ENCODE assay signal across 8 cellular contexts in genomic region chr1:206202789-206203363, GRCh38. TPM values are rescaled to one million over a fixed set of nuclear protein-coding genes. Genes with fewer than 3 reads are reported as not detected.
DNase-seq lines count a peak whose midpoint lies in the region; ATAC-seq, FAIRE-seq and TF ChIP-seq lines count a peak whose summit lies in the region.
"Not testable (repeated sequence)": the region's sequence is repeated elsewhere in the genome, so short reads cannot be mapped to it uniquely, and the experiment has no call there.

Gene FAM72A, minus strand, starts transcription at chr1:206202839. Its CDS starts 814 bp downstream, at chr1:206202025.

- FAIRE-seq in colon (lab: Jason Lieb, UNC): peak; percentile 80

- H3K27me3 Mint-ChIP-seq in activated CD4-positive, alpha-beta T cell treated with anti-CD3 and anti-CD28 coated beads, Interleukin-2, amount 10 ng/mL, durations not matched to agents 7 days and 5 days: not testable (repeated sequence)

- H3K27ac ChIP-seq in left lung: peak within 1 kb of the TSS; percentile 75 to 86

- POLR2A ChIA-PET in BJ (lab: Charles Lee); activated CD4-positive, alpha-beta T cell treated with anti-CD3 and anti-CD28 coated beads, Interleukin-2, amount 10 ng/mL, durations not matched to agents 7 days and 5 days (lab: Charles Lee): not testable (repeated sequence)

- H3K4me1 Mint-ChIP-seq in activated CD4-positive, alpha-beta T cell treated with anti-CD3 and anti-CD28 coated beads, Interleukin-2, amount 10 ng/mL, durations not matched to agents 7 days and 5 days: not testable (repeated sequence)

- ATAC-seq in GM19468 (IDR thresholded peaks at IDR 0.05; ENCODE audit: extremely low read depth, unreplicated experiment) (peak; percentile 87), HG03575 (IDR thresholded peaks at IDR 0.05; ENCODE audit: extremely low read depth, insufficient number of reproducible peaks, low FRiP score, unreplicated experiment) (peak; percentile 93), left lung (peak; percentile 87)

- H3K27ac Mint-ChIP-seq in activated CD4-positive, alpha-beta T cell treated with anti-CD3 and anti-CD28 coated beads, Interleukin-2, amount 10 ng/mL, durations not matched to agents 7 days and 5 days: peak within 1 kb of the TSS; percentile 83

- not testable (repeated sequence) for H3K36me3 Mint-ChIP-seq in activated CD4-positive, alpha-beta T cell treated with anti-CD3 and anti-CD28 coated beads, Interleukin-2, amount 10 ng/mL, durations not matched to agents 7 days and 5 days (ENCODE audit: low read depth)

- DNase-seq in BJ (ENCODE audit: low read depth) (peak; percentile 100), NCI-H748 (lab: John Stamatoyannopoulos, UW; ENCODE audit: unreplicated experiment) (peak; percentile 99), left lung (peak; percentile 93 to 99)
- peak; percentile 99 for DNase-seq in activated CD4-positive, alpha-beta T cell treated with anti-CD3 and anti-CD28 coated beads, Interleukin-2, amount 10 ng/mL, durations not matched to agents 7 days and 5 days
- peak; percentile 98 for DNase-seq in stimulated activated CD4-positive, alpha-beta T cell treated with anti-CD3 and anti-CD28 coated beads, Interleukin-1b, Interleukin-23, amount 100 ng/mL, for 48 hours

- not testable (repeated sequence) for H3K4me1 ChIP-seq in left lung

- H3K4me3 Mint-ChIP-seq in activated CD4-positive, alpha-beta T cell treated with anti-CD3 and anti-CD28 coated beads, Interleukin-2, amount 10 ng/mL, durations not matched to agents 7 days and 5 days: peak within 1 kb of the TSS; percentile 79

- not testable (repeated sequence) for H3K27me3 ChIP-seq in BJ (ENCODE audit: control insufficient read depth, insufficient read depth, low read length); left lung

- CTCF ChIA-PET in BJ (lab: Yijun Ruan, JAX); activated CD4-positive, alpha-beta T cell treated with anti-CD3 and anti-CD28 coated beads, Interleukin-2, amount 10 ng/mL, durations not matched to agents 7 days and 5 days (lab: Charles Lee): not testable (repeated sequence)

- H3K9me3 Mint-ChIP-seq in activated CD4-positive, alpha-beta T cell treated with anti-CD3 and anti-CD28 coated beads, Interleukin-2, amount 10 ng/mL, durations not matched to agents 7 days and 5 days: not testable (repeated sequence)

- intact Hi-C loops in left lung (cut with DNase I): not testable (repeated sequence)

- not testable (repeated sequence) for TF ChIP-seq CTCF in BJ (IDR thresholded peaks at IDR 0.05; ENCODE audit: insufficient read depth, low read depth, low read length); left lung (IDR thresholded peaks at IDR 0.05)

- H3K36me3 ChIP-seq in BJ (ENCODE audit: control insufficient read depth, insufficient read depth, low read length); left lung: not testable (repeated sequence)

- peak within 1 kb of the TSS; percentile 45 for H3K4me3 ChIP-seq in BJ (ENCODE audit: low read depth, low read length)
- H3K4me3 ChIP-seq in left lung: peak within 1 kb of the TSS; percentile 44 to 56

- not testable (repeated sequence) for H3K9me3 ChIP-seq in left lung

RNA-seq across cellular contexts. Expression of gene FAM72A, which starts in this region (rescaled TPM):
- 2.5 and 4.1 TPM in 2 replicates for polyA plus RNA-seq in BJ (2011; rRNA removed)
- polyA minus RNA-seq in BJ (2011; rRNA and poly(A)+ RNA removed): 2.2 and 2.4 TPM in 2 replicates
- total RNA-seq in activated CD4-positive, alpha-beta T cell treated with anti-CD3 and anti-CD28 coated beads, Interleukin-2, amount 10 ng/mL, durations not matched to agents 7 days and 5 days: 10 to 100 TPM; 29.6 to 34.3 TPM
- total RNA-seq in left lung: 1 to 10 TPM; 3.9 to 5.0 TPM

Comparison
In these comparisons a context has a peak if more than half of its experiments do, and no peak if none do; other contexts are left out.
1. Peak in every context shown above with its lines: DNase-seq, ATAC-seq, H3K4me3 ChIP-seq and H3K27ac ChIP-seq.
2. RNA of gene FAM72A (total RNA-seq): 29.6 to 34.3 TPM in activated CD4-positive, alpha-beta T cell treated with anti-CD3 and anti-CD28 coated beads, Interleukin-2, amount 10 ng/mL, durations not matched to agents 7 days and 5 days; 3.9 to 5.0 TPM in left lung; every median in the first group is over 4 times any median in the second.